In the genomic region with DNA sequence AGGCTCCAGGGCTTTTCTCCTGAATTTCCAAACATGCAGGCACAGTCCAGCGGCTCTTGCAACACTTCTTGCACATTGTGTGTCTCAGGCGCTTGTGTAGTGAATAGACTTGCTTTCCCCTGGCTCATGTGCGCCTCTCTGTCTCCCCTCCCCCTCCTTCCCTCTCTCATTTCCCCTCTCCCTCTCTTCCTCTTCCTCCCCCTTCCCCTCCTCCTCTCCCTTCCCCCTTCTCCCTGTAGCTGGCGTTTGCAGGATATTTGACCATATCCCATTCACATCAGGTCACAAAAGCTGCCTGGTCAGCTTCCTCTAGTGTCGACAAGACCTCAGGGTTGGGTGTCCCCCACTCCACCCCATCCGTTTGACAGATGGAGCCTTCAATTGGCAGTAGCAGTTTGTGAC, we compare ENCODE assay signal across 7 cellular contexts. TPM values are rescaled to one million over a fixed set of nuclear protein-coding genes. Genes with fewer than 3 reads are reported as not detected.
DNase-seq lines count a peak whose midpoint lies in the region; ATAC-seq and TF ChIP-seq lines count a peak whose summit lies in the region.

No MANE protein-coding gene starts in this region.

- TF ChIP-seq CTCF in GM12865 (IDR thresholded peaks at IDR 0.05; ENCODE audit: insufficient read depth, low read depth, low read length, missing control alignments) (no peak), esophagus squamous epithelium (IDR thresholded peaks at IDR 0.05) (no peak)

- no peak overlapping the region for H3K4ac ChIP-seq in trophoblast cell (ENCODE audit: low read depth, low read length)

- no peak overlapping the region for H2BK5ac ChIP-seq in trophoblast cell (ENCODE audit: low read depth, low read length, poor library complexity)

- H3K9ac ChIP-seq in trophoblast cell (ENCODE audit: low read length): no peak overlapping the region

- 10 to 32% methylated on average over 6 of the region's 6 CpGs for WGBS in esophagus squamous epithelium, 2 donors
- WGBS in trophoblast cell (ENCODE audit: extremely low coverage, insufficient coverage, insufficient read length): no CpG with 5 or more reads among the region's 6 CpGs
- 3 to 23% methylated on average over 6 of the region's 6 CpGs for WGBS in aorta, 2 donors

- no peak overlapping the region for H4K12ac ChIP-seq in trophoblast cell (ENCODE audit: low read depth, low read length)

- no peak overlapping the region for H3K23ac ChIP-seq in trophoblast cell (ENCODE audit: low read length)

- H3K4me2 ChIP-seq in trophoblast cell (ENCODE audit: low read length): peak overlapping the region; percentile 96

- no peak overlapping the region for H2AFZ ChIP-seq in trophoblast cell (ENCODE audit: insufficient read depth, low read length, poor library complexity)

- H3K14ac ChIP-seq in trophoblast cell (ENCODE audit: low read length): no peak overlapping the region

- H3K36me3 ChIP-seq in esophagus squamous epithelium (no peaks in the 10 kb centered on the region), trophoblast cell (ENCODE audit: control insufficient read depth in 1 of 2, insufficient read depth in 2 of 2, low read length in 2 of 2) (no peaks in the 10 kb centered on the region), aorta (ENCODE audit: control insufficient read depth in 1 of 2, insufficient read depth in 2 of 2, low read length in 1 of 2) (no peaks in the 10 kb centered on the region)

- no peaks in the 10 kb centered on the region for H3K79me1 ChIP-seq in trophoblast cell (ENCODE audit: low read length)

- H3K9me3 ChIP-seq in esophagus squamous epithelium: no peaks in the 10 kb centered on the region
- H3K9me3 ChIP-seq in trophoblast cell (ENCODE audit: insufficient read depth, low read depth, low read length): no peaks in the 10 kb centered on the region
- no peaks in the 10 kb centered on the region for H3K9me3 ChIP-seq in aorta (ENCODE audit: control insufficient read depth, low read length)

- peak overlapping the region in 3 of 4 donors; percentile 52 to 79 (median 53) for H3K27ac ChIP-seq in esophagus squamous epithelium
- no peak overlapping the region for H3K27ac ChIP-seq in trophoblast cell (ENCODE audit: low read depth, low read length)
- no peak overlapping the region for H3K27ac ChIP-seq in aorta (ENCODE audit: low read depth in 1 of 2, low read length in 2 of 2)

- peaks cover 2% of the 10 kb centered on the region for H3K79me2 ChIP-seq in trophoblast cell (ENCODE audit: control insufficient read depth, insufficient read depth, low read length, poor library complexity)

- DNase-seq in GM12865 (ENCODE audit: low read depth) (no peak), OCI-M1 (lab: John Stamatoyannopoulos, UW) (peak; percentile 32), esophagus squamous epithelium (lab: John Stamatoyannopoulos, UW) (no peak), trophoblast cell (peak in 1 of 2 donors; percentile 38), aorta (no peak)

- no peak overlapping the region for H2AK5ac ChIP-seq in trophoblast cell (ENCODE audit: low read length)

- no peak overlapping the region for H4K8ac ChIP-seq in trophoblast cell (ENCODE audit: low read depth, low read length)

- no peaks in the 10 kb centered on the region for H3K27me3 ChIP-seq in esophagus squamous epithelium
- no peaks in the 10 kb centered on the region for H3K27me3 ChIP-seq in trophoblast cell (ENCODE audit: insufficient read depth, low read length)
- no peaks in the 10 kb centered on the region for H3K27me3 ChIP-seq in aorta (ENCODE audit: control insufficient read depth in 1 of 2, insufficient read depth in 2 of 2, low read length in 1 of 2)

- no peak overlapping the region for H4K91ac ChIP-seq in trophoblast cell (ENCODE audit: low read depth, low read length)

- no peak overlapping the region for H3K18ac ChIP-seq in trophoblast cell (ENCODE audit: low read length)

- intact Hi-C loops in esophagus squamous epithelium (cut with DNase I): no loop called here
- intact Hi-C loops in aorta (cut with DNase I): loop anchor here in 1 of 2 donors (10.0 kb wide), 2 partner anchors 59 to 109 kb away; no protein-coding TSS in a partner anchor

- ATAC-seq in GM18909 (IDR thresholded peaks at IDR 0.05; ENCODE audit: poor library complexity, unreplicated experiment) (no peak), GM19455 (IDR thresholded peaks at IDR 0.05; ENCODE audit: unreplicated experiment) (no peak), aorta (ENCODE audit: low FRiP score) (no peak)

- peak overlapping the region; percentile 56 for H3K4me3 ChIP-seq in GM12865 (ENCODE audit: low read depth, low read length)
- H3K4me3 ChIP-seq in esophagus squamous epithelium: peak overlapping the region in 3 of 4 donors; percentile 50 to 68 (median 58)
- no peak overlapping the region for H3K4me3 ChIP-seq in trophoblast cell (ENCODE audit: low read depth, low read length)
- H3K4me3 ChIP-seq in aorta (ENCODE audit: low read length in 2 of 2): no peak overlapping the region

- no peak overlapping the region for H2BK12ac ChIP-seq in trophoblast cell (ENCODE audit: low read length)

- no peak for TF ChIP-seq POLR2A in esophagus squamous epithelium (IDR thresholded peaks at IDR 0.05)

- H3K4me1 ChIP-seq in esophagus squamous epithelium (peaks cover 0 to 41% (median 0%) of the 10 kb centered on the region in 3 donors), trophoblast cell (ENCODE audit: control insufficient read depth in 1 of 2, insufficient read depth in 2 of 2, low read length in 2 of 2) (peaks cover 11 to 14% of the 10 kb centered on the region in 2 experiments), aorta (ENCODE audit: control insufficient read depth in 1 of 2, insufficient read depth in 2 of 2, low read length in 2 of 2) (peaks cover 0 to 2% of the 10 kb centered on the region in 2 donors)

- H2BK120ac ChIP-seq in trophoblast cell (ENCODE audit: insufficient read depth, low read length, poor library complexity): no peak overlapping the region

RNA-seq across cellular contexts. Expression of a gene that starts 2.4 kb away (rescaled TPM):
- total RNA-seq in esophagus squamous epithelium (10 to 100 TPM in 1 of 4 donors, 1 to 10 TPM in 3; 1.2 to 11.8 (median 3.9) TPM), aorta (1 to 10 TPM; 5.2 to 8.5 TPM)
- 1.8 and 2.2 TPM in 2 replicates for polyA plus RNA-seq in trophoblast cell (2013)
- polyA plus RNA-seq in aorta: 1 to 10 TPM; 1.0 to 9.4 TPM

RNA-seq across cellular contexts. Expression of a gene that starts 30.8 kb away (rescaled TPM):
- total RNA-seq in esophagus squamous epithelium (1 to 10 TPM; 1.5 to 2.8 (median 2.4) TPM), aorta (1 to 10 TPM; 5.1 to 7.9 TPM)
- 2.6 and 2.7 TPM in 2 replicates for polyA plus RNA-seq in trophoblast cell (2013)
- polyA plus RNA-seq in aorta: 1 to 10 TPM; 1.5 to 2.4 TPM

Comparison
In these comparisons a context has a peak if more than half of its experiments do, and no peak if none do; other contexts are left out.
1. H3K4me3 ChIP-seq: peak in GM12865 (single experiment) and esophagus squamous epithelium (3 of 4); none in trophoblast cell (single experiment) and aorta (0 of 2).
2. H3K27ac ChIP-seq: peak in esophagus squamous epithelium (3 of 4); none in trophoblast cell (single experiment) and aorta (0 of 2).